Comparison of ENCODE assay signal across 12 cellular contexts in the genomic region with DNA sequence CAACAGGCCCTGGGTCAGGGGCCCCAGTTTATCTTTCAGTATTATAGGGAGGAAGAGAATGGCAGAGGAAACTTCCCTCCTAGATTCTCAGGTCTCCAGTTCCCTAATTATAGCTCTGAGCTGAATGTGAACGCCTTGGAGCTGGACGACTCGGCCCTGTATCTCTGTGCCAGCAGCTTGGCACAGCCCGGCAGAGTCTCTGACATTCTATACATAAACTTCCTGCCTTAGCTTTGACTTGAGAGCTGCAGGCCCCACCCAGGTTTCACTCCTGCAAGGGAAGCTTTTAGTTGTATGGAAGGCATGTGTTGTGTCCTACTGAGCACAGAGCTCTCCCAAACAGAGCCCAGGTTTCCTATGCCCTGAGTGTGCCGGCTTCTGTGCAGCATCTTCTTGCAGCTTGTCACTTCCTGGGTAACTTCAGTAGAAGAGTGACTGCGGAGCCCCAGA.
A peak's percentile ranks its signal among the peaks of the same experiment; 100 is the strongest.
DNase-seq lines count a peak whose midpoint lies in the region; ATAC-seq, FAIRE-seq and TF ChIP-seq lines count a peak whose summit lies in the region.
"Had no signal": no experiment of that assay in that cellular context is flagged by ENCODE, and none has a peak within 500 bp of the region (broad histone marks: within the 10 kb centered on the region; RNA-seq: fewer than 3 reads in every experiment).

No MANE protein-coding gene starts in this region.

- no peak overlapping the region for H3K9ac ChIP-seq in SK-N-SH

- TF ChIP-seq POLR2A in tibial nerve (IDR thresholded peaks at IDR 0.05): no peak
- TF ChIP-seq POLR2A in uterus (IDR thresholded peaks at IDR 0.05): no peak

- DNase-seq in CD4-positive, alpha-beta memory T cell: peak in 3 of 5 donors; percentile 21 to 31 (median 26)
- no peak for DNase-seq in SK-N-SH
- DNase-seq in tibial nerve (ENCODE audit: low spot score in 2 of 2): no peak
- no peak for DNase-seq in frontal cortex (ENCODE audit: low spot score in 2 of 2)
- DNase-seq in uterus: no peak
- DNase-seq: activated CD8-positive, alpha-beta memory T cell treated with anti-CD3 and anti-CD28 coated beads, Interleukin-2, amount 50 U/mL, for 48 hours; dermis blood vessel endothelial cell had no signal

- peak; percentile 62 for ATAC-seq in GM19438 (IDR thresholded peaks at IDR 0.05; ENCODE audit: low read depth, unreplicated experiment)
- ATAC-seq in HG02610 (IDR thresholded peaks at IDR 0.05; ENCODE audit: unreplicated experiment): no peak

- no peaks in the 10 kb centered on the region for H3K36me3 ChIP-seq in CD4-positive, alpha-beta memory T cell (ENCODE audit: insufficient read depth, low read length)
- no peaks in the 10 kb centered on the region for H3K36me3 ChIP-seq in SK-N-SH (replicated peaks in 1 of 2; ENCODE audit: control insufficient read depth in 1 of 2, insufficient read depth in 2 of 2, low read length in 1 of 2)
- H3K36me3 ChIP-seq in tibial nerve: no peaks in the 10 kb centered on the region
- H3K36me3 ChIP-seq in uterus: no peaks in the 10 kb centered on the region

- 0 out of 2 replicates have a peak overlapping the region, but pooled peaks have one; percentile 48 for H2AFZ ChIP-seq in SK-N-SH (ENCODE audit: low read depth)

- no peak overlapping the region for H3K4me2 ChIP-seq in SK-N-SH

- H3K9me3 ChIP-seq in CD4-positive, alpha-beta memory T cell (ENCODE audit: control insufficient read depth in 1 of 2, low read length in 2 of 2): no peaks in the 10 kb centered on the region
- H3K9me3 ChIP-seq in SK-N-SH: no peaks in the 10 kb centered on the region
- no peaks in the 10 kb centered on the region for H3K9me3 ChIP-seq in tibial nerve
- no peaks in the 10 kb centered on the region for H3K9me3 ChIP-seq in uterus

- FAIRE-seq in frontal cortex (lab: Jason Lieb, UNC): no peak
- FAIRE-seq: D721Med, GM12892 had no signal

- no peaks in the 10 kb centered on the region for H4K20me1 ChIP-seq in SK-N-SH (ENCODE audit: insufficient read depth)

- peaks cover 41% of the 10 kb centered on the region for H3K4me1 ChIP-seq in CD4-positive, alpha-beta memory T cell (ENCODE audit: insufficient read depth, low read length)
- peaks cover 5 to 10% of the 10 kb centered on the region in 2 experiments; a peak in 2 of 4 replicates for H3K4me1 ChIP-seq in SK-N-SH (ENCODE audit: control insufficient read depth in 1 of 2, insufficient read depth in 2 of 2, low read depth in 1 of 2, low read length in 1 of 2)
- no peaks in the 10 kb centered on the region for H3K4me1 ChIP-seq in tibial nerve
- no peaks in the 10 kb centered on the region for H3K4me1 ChIP-seq in uterus

- TF ChIP-seq CTCF in SK-N-SH (IDR thresholded peaks at IDR 0.05) (no peak), tibial nerve (IDR thresholded peaks at IDR 0.05) (no peak), uterus (IDR thresholded peaks at IDR 0.05) (no peak)

- H3F3A ChIP-seq in SK-N-SH (replicated peaks; ENCODE audit: insufficient read depth): peaks cover 13% of the 10 kb centered on the region

- POLR2A ChIA-PET in CD4-positive, alpha-beta memory T cell (lab: Charles Lee; ENCODE audit: partially characterized antibody): interaction anchor here (0.7 to 5.4 kb wide), 10 partner anchors 10 to 345 kb away, joined by 3 to 76 read pairs (median 8); no protein-coding TSS in a partner anchor
- POLR2A ChIA-PET in SK-N-SH (lab: Yijun Ruan, JAX): no interaction called here

- no peaks in the 10 kb centered on the region for H3K27me3 ChIP-seq in CD4-positive, alpha-beta memory T cell (ENCODE audit: insufficient read depth, low read length)
- H3K27me3 ChIP-seq in SK-N-SH (ENCODE audit: insufficient read depth) (no peaks in the 10 kb centered on the region), tibial nerve (no peaks in the 10 kb centered on the region), uterus (no peaks in the 10 kb centered on the region)

- H3K36me3 Mint-ChIP-seq in CD4-positive, alpha-beta memory T cell: no peaks in the 10 kb centered on the region
- no peaks in the 10 kb centered on the region for H3K36me3 Mint-ChIP-seq in dendritic cell treated with granulocyte-macrophage colony-stimulating factor and Interleukin-4, amounts not matched to agents 40 ng/mL and 50 ng/mL, for 4 days (ENCODE audit: low read depth)

- TF ChIP-seq RAD21 in SK-N-SH (IDR thresholded peaks at IDR 0.05; ENCODE audit: low read length): no peak

- no peak for TF ChIP-seq EP300 in SK-N-SH (IDR thresholded peaks at IDR 0.05; ENCODE audit: borderline replicate concordance in 1 of 2, low read depth in 1 of 2, low read length in 1 of 2)
- no peak for TF ChIP-seq EP300 in tibial nerve (IDR thresholded peaks at IDR 0.05)

- no peaks in the 10 kb centered on the region for H3K9me2 ChIP-seq in SK-N-SH

- H3K27ac ChIP-seq in CD4-positive, alpha-beta memory T cell (ENCODE audit: low read depth, low read length): peak overlapping the region; percentile 58
- H3K27ac ChIP-seq in SK-N-SH (ENCODE audit: low read depth in 2 of 2, low read length in 1 of 2) (no peak overlapping the region), tibial nerve (no peak overlapping the region), uterus (no peak overlapping the region)

- peak overlapping the region; percentile 78 to 88 (median 86) for H3K4me3 Mint-ChIP-seq in CD4-positive, alpha-beta memory T cell
- H3K4me3 Mint-ChIP-seq in dendritic cell treated with granulocyte-macrophage colony-stimulating factor and Interleukin-4, amounts not matched to agents 40 ng/mL and 50 ng/mL, for 4 days: no peak overlapping the region

- no peaks in the 10 kb centered on the region for H3K79me2 ChIP-seq in SK-N-SH (ENCODE audit: insufficient read depth)

- intact Hi-C loops in CD4-positive, alpha-beta memory T cell (cut with micrococcal nuclease): loop anchor here (1.0 to 5.0 kb wide), 2 partner anchors 15 to 59 kb away; no protein-coding TSS in a partner anchor
- intact Hi-C loops in dendritic cell treated with granulocyte-macrophage colony-stimulating factor and Interleukin-4, amounts not matched to agents 40 ng/mL and 50 ng/mL, for 4 days (cut with micrococcal nuclease): loop anchor here (5.0 kb wide), 1 partner anchor 49 kb away; no protein-coding TSS in a partner anchor
- intact Hi-C loops in uterus (cut with DNase I; ENCODE audit: low total_unique reads): no loop called here

- no peaks in the 10 kb centered on the region for H3K27me3 Mint-ChIP-seq in CD4-positive, alpha-beta memory T cell
- no peaks in the 10 kb centered on the region for H3K27me3 Mint-ChIP-seq in dendritic cell treated with granulocyte-macrophage colony-stimulating factor and Interleukin-4, amounts not matched to agents 40 ng/mL and 50 ng/mL, for 4 days

- 64% methylated on average over 6 of the region's 6 CpGs for WGBS in SK-N-SH (ENCODE audit: low lambda C conversion rate)
- 59 to 79% methylated on average over 6 of the region's 6 CpGs for WGBS in tibial nerve, 2 donors

- peak overlapping the region; percentile 32 to 34 for H3K4me3 ChIP-seq in CD4-positive, alpha-beta memory T cell (ENCODE audit: low read length in 2 of 2)
- H3K4me3 ChIP-seq in SK-N-SH (ENCODE audit: low read depth in 2 of 2, low read length in 1 of 2): no peak overlapping the region
- no peak overlapping the region for H3K4me3 ChIP-seq in tibial nerve
- H3K4me3 ChIP-seq in uterus: no peak overlapping the region

- CTCF ChIA-PET in CD4-positive, alpha-beta memory T cell (lab: Charles Lee; ENCODE audit: partially characterized antibody): interaction anchor here (0.7 to 18.8 kb wide), 19 partner anchors 9 to 161 kb away, joined by 3 to 775 read pairs (median 4); no protein-coding TSS in a partner anchor
- CTCF ChIA-PET in SK-N-SH (lab: Yijun Ruan, JAX): interaction anchor here (0.7 to 13.5 kb wide), 15 partner anchors 11 to 320 kb away, joined by 3 to 196 read pairs (median 5); no protein-coding TSS in a partner anchor

- H3K9me3 Mint-ChIP-seq in CD4-positive, alpha-beta memory T cell: no peaks in the 10 kb centered on the region
- no peaks in the 10 kb centered on the region for H3K9me3 Mint-ChIP-seq in dendritic cell treated with granulocyte-macrophage colony-stimulating factor and Interleukin-4, amounts not matched to agents 40 ng/mL and 50 ng/mL, for 4 days

- peak overlapping the region; percentile 94 to 98 (median 97) for H3K27ac Mint-ChIP-seq in CD4-positive, alpha-beta memory T cell
- H3K27ac Mint-ChIP-seq in dendritic cell treated with granulocyte-macrophage colony-stimulating factor and Interleukin-4, amounts not matched to agents 40 ng/mL and 50 ng/mL, for 4 days: peak overlapping the region; percentile 47

- H3K4me1 Mint-ChIP-seq in CD4-positive, alpha-beta memory T cell: peaks cover 37 to 76% (median 56%) of the 10 kb centered on the region in 4 donors
- H3K4me1 Mint-ChIP-seq in dendritic cell treated with granulocyte-macrophage colony-stimulating factor and Interleukin-4, amounts not matched to agents 40 ng/mL and 50 ng/mL, for 4 days (ENCODE audit: low read depth): peaks cover 43% of the 10 kb centered on the region

TF ChIP-seq in SK-N-SH, 30 proteins besides CTCF, POLR2A, EP300 and RAD21 (continues in another document):
- no peak for TF ChIP-seq CHD2 (IDR thresholded peaks at IDR 0.05; ENCODE audit: low read length, partially characterized antibody)
- TF ChIP-seq, protein P1, sequence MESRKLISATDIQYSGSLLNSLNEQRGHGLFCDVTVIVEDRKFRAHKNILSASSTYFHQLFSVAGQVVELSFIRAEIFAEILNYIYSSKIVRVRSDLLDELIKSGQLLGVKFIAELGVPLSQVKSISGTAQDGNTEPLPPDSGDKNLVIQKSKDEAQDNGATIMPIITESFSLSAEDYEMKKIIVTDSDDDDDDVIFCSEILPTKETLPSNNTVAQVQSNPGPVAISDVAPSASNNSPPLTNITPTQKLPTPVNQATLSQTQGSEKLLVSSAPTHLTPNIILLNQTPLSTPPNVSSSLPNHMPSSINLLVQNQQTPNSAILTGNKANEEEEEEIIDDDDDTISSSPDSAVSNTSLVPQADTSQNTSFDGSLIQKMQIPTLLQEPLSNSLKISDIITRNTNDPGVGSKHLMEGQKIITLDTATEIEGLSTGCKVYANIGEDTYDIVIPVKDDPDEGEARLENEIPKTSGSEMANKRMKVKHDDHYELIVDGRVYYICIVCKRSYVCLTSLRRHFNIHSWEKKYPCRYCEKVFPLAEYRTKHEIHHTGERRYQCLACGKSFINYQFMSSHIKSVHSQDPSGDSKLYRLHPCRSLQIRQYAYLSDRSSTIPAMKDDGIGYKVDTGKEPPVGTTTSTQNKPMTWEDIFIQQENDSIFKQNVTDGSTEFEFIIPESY (IDR thresholded peaks at IDR 0.05; ENCODE audit: borderline replicate concordance, low read depth): no peak
- no peak for TF ChIP-seq IRF3 (IDR thresholded peaks at IDR 0.05; ENCODE audit: low read depth, low read length)
- TF ChIP-seq RCOR1 (IDR thresholded peaks at IDR 0.05; ENCODE audit: low read length): no peak

Comparison
In these comparisons a context has a peak if more than half of its experiments do, and no peak if none do; other contexts are left out.
1. DNase-seq: peak in CD4-positive, alpha-beta memory T cell (3 of 5); none in SK-N-SH (single experiment), tibial nerve (0 of 2), frontal cortex (0 of 2) and uterus (0 of 2).
2. H3K4me3 ChIP-seq: peak in CD4-positive, alpha-beta memory T cell (2 of 2); none in SK-N-SH (0 of 2), tibial nerve (0 of 4) and uterus (0 of 2).